In genomic region chr3:14602006-14602803, GRCh38 we compare ENCODE assay signal across 12 cellular contexts. TPM values are rescaled to one million over a fixed set of nuclear protein-coding genes. Genes with fewer than 3 reads are reported as not detected.
DNase-seq lines count a peak whose midpoint lies in the region; ATAC-seq and TF ChIP-seq lines count a peak whose summit lies in the region.
"Had no signal": no experiment of that assay in that cellular context is flagged by ENCODE, and none has a peak within 500 bp of the region (broad histone marks: within the 10 kb centered on the region; RNA-seq: fewer than 3 reads in every experiment).

No MANE protein-coding gene starts in this region.

- H3K23ac ChIP-seq in IMR-90 (ENCODE audit: low read depth, low read length): no peak overlapping the region

- no peak overlapping the region for H2BK15ac ChIP-seq in IMR-90 (ENCODE audit: low read depth, low read length)

- H3K4me3 ChIP-seq in IMR-90 (ENCODE audit: insufficient read depth, low read depth, low read length) (no peak overlapping the region), fibroblast of the aortic adventitia (ENCODE audit: low read depth, low read length) (peak overlapping the region; percentile 46), parathyroid adenoma (ENCODE audit: low read depth, low read length) (peak overlapping the region; percentile 25), SJCRH30 (no peak overlapping the region)

- H2AFZ ChIP-seq in IMR-90 (replicated peaks; ENCODE audit: low read length, poor library complexity): peak overlapping the region; percentile 51
- H2AFZ ChIP-seq in parathyroid adenoma: peak overlapping the region; percentile 71

- H3K4me2 ChIP-seq in IMR-90 (ENCODE audit: low read depth, low read length) (peak overlapping the region; percentile 40; the same call in 1 of the 2 replicates), parathyroid adenoma (ENCODE audit: low read length) (peak overlapping the region; percentile 67)

- no peak overlapping the region for H4K8ac ChIP-seq in IMR-90 (ENCODE audit: low read depth in 2 of 2, low read length in 2 of 2)

- H3K27ac ChIP-seq in IMR-90 (ENCODE audit: insufficient read depth, low read length) (no peak overlapping the region), parathyroid adenoma (no peak overlapping the region), SJCRH30 (no peak overlapping the region)
- H3K27ac ChIP-seq: tibial nerve had no signal

- dilution Hi-C loops in IMR-90 (cut with HindIII; ENCODE audit: low sequenced_read_pairs, unreplicated experiment): no loop called here

- in situ Hi-C loops in IMR-90 (cut with MboI; ENCODE audit: low sequenced_read_pairs): no loop called here

- TF ChIP-seq CTCF in IMR-90 (conservative IDR thresholded peaks at IDR 0.05; ENCODE audit: low read depth, low read length) (no peak), fibroblast of the aortic adventitia (IDR thresholded peaks at IDR 0.05; ENCODE audit: insufficient read depth, low read length) (no peak), parathyroid adenoma (IDR thresholded peaks at IDR 0.05) (no peak)

- no peak overlapping the region for H4K5ac ChIP-seq in IMR-90 (ENCODE audit: low read depth, low read length)

- no peak overlapping the region for H2BK5ac ChIP-seq in IMR-90 (ENCODE audit: low read depth, low read length, poor library complexity, severe bottlenecking)

- peaks cover 9% of the 10 kb centered on the region for H3K9me3 Mint-ChIP-seq in activated CD4-positive, alpha-beta T cell treated with anti-CD3 and anti-CD28 coated beads for 36 hours (ENCODE audit: low read depth)
- H3K9me3 Mint-ChIP-seq: dendritic cell treated with granulocyte-macrophage colony-stimulating factor and Interleukin-4, amounts not matched to agents 40 ng/mL and 50 ng/mL, for 4 days had no signal

- no peaks in the 10 kb centered on the region for H3K79me2 ChIP-seq in parathyroid adenoma

- no peak overlapping the region for H2AK5ac ChIP-seq in IMR-90 (ENCODE audit: low read depth, low read length)

- H3K4me3 Mint-ChIP-seq in activated CD4-positive, alpha-beta T cell treated with anti-CD3 and anti-CD28 coated beads for 36 hours: no peak overlapping the region
- H3K4me3 Mint-ChIP-seq: dendritic cell treated with granulocyte-macrophage colony-stimulating factor and Interleukin-4, amounts not matched to agents 40 ng/mL and 50 ng/mL, for 4 days had no signal

- H3K36me3 Mint-ChIP-seq in activated CD4-positive, alpha-beta T cell treated with anti-CD3 and anti-CD28 coated beads for 36 hours (ENCODE audit: low read depth): no peaks in the 10 kb centered on the region

- intact Hi-C loops in IMR-90 (cut with micrococcal nuclease): no loop called here
- intact Hi-C loops in activated CD4-positive, alpha-beta T cell treated with anti-CD3 and anti-CD28 coated beads for 36 hours (cut with DNase I, micrococcal nuclease): no loop called here

- ATAC-seq in IMR-90 (ENCODE audit: low read depth) (no peak; the same call in 1 of the 2 replicates), HG03354 (IDR thresholded peaks at IDR 0.05; ENCODE audit: poor library complexity, severe bottlenecking, unreplicated experiment) (no peak), GM19397 (IDR thresholded peaks at IDR 0.05; ENCODE audit: unreplicated experiment) (no peak)
- ATAC-seq in activated CD4-positive, alpha-beta T cell treated with anti-CD3 and anti-CD28 coated beads for 36 hours: no peak

- H3K27me3 ChIP-seq in IMR-90 (ENCODE audit: control insufficient read depth, insufficient read depth, low read length) (peaks cover 45% of the 10 kb centered on the region), parathyroid adenoma (ENCODE audit: control insufficient read depth, insufficient read depth, low read length) (no peaks in the 10 kb centered on the region), SJCRH30 (no peaks in the 10 kb centered on the region)

- H2BK20ac ChIP-seq in IMR-90 (ENCODE audit: low read depth, low read length): no peak overlapping the region

- H3K9me3 ChIP-seq in IMR-90 (ENCODE audit: control insufficient read depth, insufficient read depth, low read length) (peaks cover 4% of the 10 kb centered on the region; the same call in 1 of the 2 replicates), parathyroid adenoma (ENCODE audit: control insufficient read depth, low read length) (no peaks in the 10 kb centered on the region), SJCRH30 (replicated peaks) (no peaks in the 10 kb centered on the region)

- H3K14ac ChIP-seq in IMR-90 (replicated peaks; ENCODE audit: low read depth, low read length): no peak overlapping the region

- no peaks in the 10 kb centered on the region for H3K36me3 ChIP-seq in IMR-90 (ENCODE audit: control insufficient read depth, insufficient read depth, low read length)
- no peaks in the 10 kb centered on the region for H3K36me3 ChIP-seq in parathyroid adenoma (ENCODE audit: control insufficient read depth, insufficient read depth, low read length)
- H3K36me3 ChIP-seq in SJCRH30: no peaks in the 10 kb centered on the region
- H3K36me3 ChIP-seq: tibial nerve had no signal

- TF ChIP-seq RAD21 in IMR-90 (IDR thresholded peaks at IDR 0.05; ENCODE audit: low read length): no peak

- H3K27me3 Mint-ChIP-seq in activated CD4-positive, alpha-beta T cell treated with anti-CD3 and anti-CD28 coated beads for 36 hours: peaks cover 57% of the 10 kb centered on the region

- no peak overlapping the region for H3K4ac ChIP-seq in IMR-90 (ENCODE audit: low read depth, low read length)

- no peak overlapping the region for H4K91ac ChIP-seq in IMR-90 (ENCODE audit: insufficient read depth, low read depth, low read length)

- no TSS peak for BruUV-seq in IMR-90 (replicated peaks; lab: Mats Ljungman, UMichigan)

- no peaks in the 10 kb centered on the region for H3K4me1 Mint-ChIP-seq in activated CD4-positive, alpha-beta T cell treated with anti-CD3 and anti-CD28 coated beads for 36 hours

- H4K20me1 ChIP-seq in IMR-90 (ENCODE audit: insufficient read depth, low read length): no peaks in the 10 kb centered on the region

- H3K18ac ChIP-seq in IMR-90 (ENCODE audit: low read depth, low read length): no peak overlapping the region

- no peaks in the 10 kb centered on the region for H3K9me1 ChIP-seq in IMR-90 (ENCODE audit: insufficient read depth, low read length)

- no peak overlapping the region for H2AK9ac ChIP-seq in IMR-90 (replicated peaks; ENCODE audit: low read depth, low read length, poor library complexity)

- H3K56ac ChIP-seq in IMR-90 (ENCODE audit: extremely low read depth, insufficient read depth, low read length): no peak overlapping the region

- H3K9ac ChIP-seq in IMR-90 (ENCODE audit: low read depth, low read length): no peak overlapping the region
- H3K9ac ChIP-seq in parathyroid adenoma: no peak overlapping the region

- H3K27ac Mint-ChIP-seq in activated CD4-positive, alpha-beta T cell treated with anti-CD3 and anti-CD28 coated beads for 36 hours: no peak overlapping the region
- H3K27ac Mint-ChIP-seq: dendritic cell treated with granulocyte-macrophage colony-stimulating factor and Interleukin-4, amounts not matched to agents 40 ng/mL and 50 ng/mL, for 4 days had no signal

- POLR2A ChIA-PET in IMR-90 (lab: Charles Lee; ENCODE audit: unreplicated experiment): no interaction called here
- POLR2A ChIA-PET in activated CD4-positive, alpha-beta T cell treated with anti-CD3 and anti-CD28 coated beads for 36 hours (lab: Charles Lee): no interaction called here

- 1% methylated on average over 18 of the region's 66 CpGs; no CpG with 5 or more reads in 1 of the 2 experiments for WGBS in IMR-90 (ENCODE audit: extremely low coverage in 2 of 2, insufficient read length in 1 of 2), 2 experiments

- TF ChIP-seq POLR2A in IMR-90 (IDR thresholded peaks at IDR 0.05; ENCODE audit: low read depth, low read length): no peak

- H2BK120ac ChIP-seq in IMR-90 (ENCODE audit: low read depth, low read length): no peak overlapping the region

- CTCF ChIA-PET in IMR-90 (lab: Yijun Ruan, JAX): no interaction called here
- CTCF ChIA-PET in activated CD4-positive, alpha-beta T cell treated with anti-CD3 and anti-CD28 coated beads for 36 hours (lab: Charles Lee): no interaction called here

- no peaks in the 10 kb centered on the region for H3K79me1 ChIP-seq in IMR-90 (ENCODE audit: low read depth in 1 of 2, low read length in 2 of 2)

- DNase-seq in D341Med (ENCODE audit: low spot score): peak; percentile 75
- DNase-seq in IMR-90: no peak
- no peak for DNase-seq in fibroblast of the aortic adventitia (ENCODE audit: low read depth)
- DNase-seq in activated CD4-positive, alpha-beta T cell treated with anti-CD3 and anti-CD28 coated beads for 36 hours: no peak
- DNase-seq in SJCRH30: no peak
- DNase-seq: left colon, NCI-H2107 had no signal

- H3K4me1 ChIP-seq in IMR-90 (ENCODE audit: control insufficient read depth, insufficient read depth, low read length): no peaks in the 10 kb centered on the region
- H3K4me1 ChIP-seq in parathyroid adenoma: no peaks in the 10 kb centered on the region
- no peaks in the 10 kb centered on the region for H3K4me1 ChIP-seq in SJCRH30

TF ChIP-seq in IMR-90, 13 proteins besides CTCF, POLR2A, EP300 and RAD21 (continues in another document):
- TF ChIP-seq SMC3 (IDR thresholded peaks at IDR 0.05; ENCODE audit: low read depth, low read length) (no peak), USF2 (IDR thresholded peaks at IDR 0.05; ENCODE audit: low read depth, low read length) (no peak), CEBPB (IDR thresholded peaks at IDR 0.05; ENCODE audit: low read depth, low read length) (no peak), BHLHE40 (IDR thresholded peaks at IDR 0.05; ENCODE audit: low read depth, low read length) (no peak)

RNA-seq across cellular contexts. Expression of gene CCDC174, which starts 49.4 kb away (rescaled TPM):
- total RNA-seq in IMR-90 (2012; rRNA removed): 5.9 and 6.9 TPM in 2 replicates
- 6.1 and 9.6 TPM in 2 replicates for polyA plus RNA-seq in IMR-90 (2012; rRNA removed)
- 2.5 and 4.4 TPM in 2 replicates for polyA plus RNA-seq in IMR-90 (2012; cell fraction: cytosol; rRNA removed)
- polyA plus RNA-seq in IMR-90 (2012; cell fraction: nucleus; rRNA removed; ENCODE audit: low replicate concordance): 6.6 and 15.4 TPM in 2 replicates
- 11.5 and 40.5 TPM in 2 replicates for total RNA-seq in fibroblast of the aortic adventitia (ENCODE audit: low replicate concordance)
- total RNA-seq in activated CD4-positive, alpha-beta T cell treated with anti-CD3 and anti-CD28 coated beads for 36 hours: 10 to 100 TPM; 16.2 to 18.2 TPM
- total RNA-seq in SJCRH30 (2014; rRNA removed; shearing (Covaris generic)): 11.4 and 16.6 TPM in 2 replicates

Comparison
In these comparisons a context has a peak if more than half of its experiments do, and no peak if none do; other contexts are left out.
1. H3K4me3 ChIP-seq: peak in fibroblast of the aortic adventitia (single experiment) and parathyroid adenoma (single experiment); none in IMR-90 (single experiment) and SJCRH30 (single experiment).